ENCODE assay signal across 1 cellular context in the genomic region with DNA sequence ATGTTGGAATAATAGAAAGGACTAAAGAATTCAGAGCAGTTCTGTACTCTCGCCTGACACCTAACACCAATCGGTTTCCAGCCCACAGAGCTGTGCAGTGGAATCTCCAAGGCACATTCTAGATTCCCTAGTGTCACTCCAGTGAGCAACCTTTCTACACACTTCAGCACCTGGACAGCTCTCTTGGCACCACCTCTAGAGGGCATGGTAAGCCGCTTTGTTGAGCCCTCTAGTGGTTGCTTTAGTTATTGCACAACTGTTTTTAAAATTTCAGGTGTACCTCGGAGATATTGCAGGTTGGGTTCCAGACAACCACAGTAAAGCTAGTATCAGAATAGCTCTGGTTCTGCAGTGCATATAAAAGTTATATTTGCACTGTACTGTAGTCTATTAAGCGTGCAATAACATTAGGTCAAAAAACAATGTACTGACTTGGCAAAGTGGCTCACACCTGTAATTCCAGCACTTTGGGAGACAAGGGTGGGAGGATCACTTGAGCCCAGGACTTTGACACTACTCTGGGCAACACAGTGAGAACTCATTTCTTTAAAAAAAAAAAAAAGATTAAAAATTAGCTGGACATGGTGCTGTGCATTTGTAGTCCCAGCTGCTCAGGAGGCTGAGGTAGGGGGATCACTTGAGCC.
TF ChIP-seq lines count a peak whose summit lies in the region.

No MANE protein-coding gene starts in this region.

TF ChIP-seq in IMR-90, 13 proteins besides CTCF, POLR2A, EP300 and RAD21 (continued from another document):
- no peak for TF ChIP-seq CHD1 (IDR thresholded peaks at IDR 0.05; ENCODE audit: low read depth, low read length)
- peak; percentile 97 for TF ChIP-seq CEBPB (IDR thresholded peaks at IDR 0.05; ENCODE audit: low read depth, low read length)
- no peak for TF ChIP-seq NFE2L2 (IDR thresholded peaks at IDR 0.05; ENCODE audit: low read depth, low read length)
- TF ChIP-seq, protein P1, sequence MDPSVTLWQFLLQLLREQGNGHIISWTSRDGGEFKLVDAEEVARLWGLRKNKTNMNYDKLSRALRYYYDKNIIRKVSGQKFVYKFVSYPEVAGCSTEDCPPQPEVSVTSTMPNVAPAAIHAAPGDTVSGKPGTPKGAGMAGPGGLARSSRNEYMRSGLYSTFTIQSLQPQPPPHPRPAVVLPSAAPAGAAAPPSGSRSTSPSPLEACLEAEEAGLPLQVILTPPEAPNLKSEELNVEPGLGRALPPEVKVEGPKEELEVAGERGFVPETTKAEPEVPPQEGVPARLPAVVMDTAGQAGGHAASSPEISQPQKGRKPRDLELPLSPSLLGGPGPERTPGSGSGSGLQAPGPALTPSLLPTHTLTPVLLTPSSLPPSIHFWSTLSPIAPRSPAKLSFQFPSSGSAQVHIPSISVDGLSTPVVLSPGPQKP (IDR thresholded peaks at IDR 0.05; ENCODE audit: borderline replicate concordance, low read depth, low read length): no peak
- TF ChIP-seq MXI1 (IDR thresholded peaks at IDR 0.05; ENCODE audit: borderline replicate concordance, low read depth, low read length): peak; percentile 89
- TF ChIP-seq MAFK (IDR thresholded peaks at IDR 0.05; ENCODE audit: low read depth, low read length): no peak
- 0 out of 2 replicates have a peak, but pooled peaks have one; percentile 34 for TF ChIP-seq MAZ (IDR thresholded peaks at IDR 0.05; ENCODE audit: borderline replicate concordance, low read depth, low read length)
- TF ChIP-seq RFX5 (IDR thresholded peaks at IDR 0.05; ENCODE audit: low read depth, low read length): no peak
- TF ChIP-seq BHLHE40 (IDR thresholded peaks at IDR 0.05; ENCODE audit: low read depth, low read length): 0 out of 2 replicates have a peak, but pooled peaks have one; percentile 23
